Comparison of ENCODE assay signal across 8 cellular contexts in genomic region chr12:4858385-4858784, GRCh38. TPM values are rescaled to one million over a fixed set of nuclear protein-coding genes. Genes with fewer than 3 reads are reported as not detected.
DNase-seq lines count a peak whose midpoint lies in the region; ATAC-seq and TF ChIP-seq lines count a peak whose summit lies in the region.

No MANE protein-coding gene starts in this region.

- H3K27ac Mint-ChIP-seq in activated CD4-positive, alpha-beta T cell treated with anti-CD3 and anti-CD28 coated beads, Interleukin-2, amount 10 ng/mL, durations not matched to agents 24 days and 14 days: no peak overlapping the region
- no peak overlapping the region for H3K27ac Mint-ChIP-seq in activated B cell treated with CpG ODN at 0.5 μM for 24 hours

- TF ChIP-seq CTCF in activated B cell treated with CpG ODN at 0.5 μM for 24 hours (IDR thresholded peaks at IDR 0.05): no peak

- peaks cover 38% of the 10 kb centered on the region for H3K27me3 Mint-ChIP-seq in activated CD4-positive, alpha-beta T cell treated with anti-CD3 and anti-CD28 coated beads, Interleukin-2, amount 10 ng/mL, durations not matched to agents 24 days and 14 days
- peaks cover 39% of the 10 kb centered on the region for H3K27me3 Mint-ChIP-seq in activated B cell treated with CpG ODN at 0.5 μM for 24 hours

- POLR2A ChIA-PET in activated B cell treated with CpG ODN at 0.5 μM for 24 hours (lab: Charles Lee): no interaction called here

- no peak for TF ChIP-seq POLR2A in erythroblast (IDR thresholded peaks at IDR 0.05; ENCODE audit: low read length)

- CTCF ChIA-PET in activated B cell treated with CpG ODN at 0.5 μM for 24 hours (lab: Charles Lee): interaction anchor here (1.1 to 3.5 kb wide), 9 partner anchors 9 to 227 kb away, joined by 4 to 21 read pairs (median 14); no protein-coding TSS in a partner anchor

- no peak for DNase-seq in activated CD4-positive, alpha-beta T cell treated with anti-CD3 and anti-CD28 coated beads, Interleukin-2, amount 10 ng/mL, durations not matched to agents 24 days and 14 days
- DNase-seq in activated CD4-positive, alpha-beta T cell treated with anti-CD3 and anti-CD28 coated beads for 48 hours: no peak
- DNase-seq in activated B cell treated with CpG ODN at 0.5 μM for 24 hours (no peak), islet precursor cell (peak; percentile 91), superior temporal gyrus (ENCODE audit: extremely low spot score) (peak; percentile 53), erythroblast (lab: John Stamatoyannopoulos, UW) (no peak), SHP77 treated with DMSO at 0.1 percent for 48 hours (lab: John Stamatoyannopoulos, UW) (no peak)

- H3K36me3 Mint-ChIP-seq in activated CD4-positive, alpha-beta T cell treated with anti-CD3 and anti-CD28 coated beads, Interleukin-2, amount 10 ng/mL, durations not matched to agents 24 days and 14 days (ENCODE audit: low read depth): no peaks in the 10 kb centered on the region
- H3K36me3 Mint-ChIP-seq in activated B cell treated with CpG ODN at 0.5 μM for 24 hours (ENCODE audit: low read depth): no peaks in the 10 kb centered on the region

- H3K4me3 Mint-ChIP-seq in activated CD4-positive, alpha-beta T cell treated with anti-CD3 and anti-CD28 coated beads, Interleukin-2, amount 10 ng/mL, durations not matched to agents 24 days and 14 days: peak overlapping the region; percentile 77
- H3K4me3 Mint-ChIP-seq in activated B cell treated with CpG ODN at 0.5 μM for 24 hours: peak overlapping the region; percentile 73

- intact Hi-C loops in activated CD4-positive, alpha-beta T cell treated with anti-CD3 and anti-CD28 coated beads, Interleukin-2, amount 10 ng/mL, durations not matched to agents 24 days and 14 days (cut with micrococcal nuclease): no loop called here
- intact Hi-C loops in activated B cell treated with CpG ODN at 0.5 μM for 24 hours (cut with micrococcal nuclease): loop anchor here (5.0 kb wide), 2 partner anchors 164 to 1179 kb away; no protein-coding TSS in a partner anchor

- no peaks in the 10 kb centered on the region for H3K9me3 Mint-ChIP-seq in activated CD4-positive, alpha-beta T cell treated with anti-CD3 and anti-CD28 coated beads, Interleukin-2, amount 10 ng/mL, durations not matched to agents 24 days and 14 days
- H3K9me3 Mint-ChIP-seq in activated B cell treated with CpG ODN at 0.5 μM for 24 hours: no peaks in the 10 kb centered on the region

- H3K4me1 Mint-ChIP-seq in activated CD4-positive, alpha-beta T cell treated with anti-CD3 and anti-CD28 coated beads, Interleukin-2, amount 10 ng/mL, durations not matched to agents 24 days and 14 days: peaks cover 20% of the 10 kb centered on the region
- H3K4me1 Mint-ChIP-seq in activated B cell treated with CpG ODN at 0.5 μM for 24 hours: peaks cover 17% of the 10 kb centered on the region

- ATAC-seq in activated B cell treated with CpG ODN at 0.5 μM for 24 hours (ENCODE audit: low read depth) (no peak), HG02642 (IDR thresholded peaks at IDR 0.05; ENCODE audit: poor library complexity, unreplicated experiment) (no peak)

RNA-seq across cellular contexts. Expression of gene KCNA1, which starts 51.3 kb away (rescaled TPM):
- total RNA-seq in activated CD4-positive, alpha-beta T cell treated with anti-CD3 and anti-CD28 coated beads, Interleukin-2, amount 10 ng/mL, durations not matched to agents 24 days and 14 days: not detected in 2 replicates
- 0.04 TPM in 1 of 2 replicates, not detected in the other for total RNA-seq in activated B cell treated with CpG ODN at 0.5 μM for 24 hours

Comparison
In these comparisons a context has a peak if more than half of its experiments do, and no peak if none do; other contexts are left out.
1. DNase-seq: peak in islet precursor cell (single experiment) and superior temporal gyrus (single experiment); none in activated CD4-positive, alpha-beta T cell treated with anti-CD3 and anti-CD28 coated beads, Interleukin-2, amount 10 ng/mL, durations not matched to agents 24 days and 14 days (single experiment), activated CD4-positive, alpha-beta T cell treated with anti-CD3 and anti-CD28 coated beads for 48 hours (single experiment), activated B cell treated with CpG ODN at 0.5 μM for 24 hours (single experiment), erythroblast (0 of 2) and SHP77 treated with DMSO at 0.1 percent for 48 hours (single experiment).